ENCODE assay signal across 3 cellular contexts in the genomic region with DNA sequence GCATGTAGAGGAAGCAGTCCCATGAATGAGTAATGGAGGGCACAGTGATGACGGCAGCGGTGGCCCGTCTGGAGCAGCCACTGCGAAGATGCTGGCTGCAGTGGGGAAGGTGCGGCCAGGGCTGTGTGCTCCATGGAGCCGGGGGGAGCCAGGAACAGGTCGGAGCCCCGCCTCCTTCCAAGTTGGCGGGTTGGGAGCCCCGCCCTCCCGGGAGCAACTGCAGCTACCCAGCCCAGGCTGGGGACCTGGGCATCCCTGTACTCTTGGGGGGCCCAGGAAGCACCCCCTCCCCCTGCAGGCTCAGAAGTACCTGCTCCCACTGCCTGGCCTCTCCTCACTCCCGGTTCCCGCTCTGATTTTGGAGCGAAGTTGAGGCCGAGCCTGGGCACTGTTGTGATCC.
TF ChIP-seq lines count a peak whose summit lies in the region.

No MANE protein-coding gene starts in this region.

TF ChIP-seq in SK-N-SH, 30 proteins besides CTCF, POLR2A, EP300 and RAD21 (continued from another document):
- TF ChIP-seq TAF1 (IDR thresholded peaks at IDR 0.05; ENCODE audit: borderline replicate concordance, low read depth, low read length) (no peak), FOXM1 (IDR thresholded peaks at IDR 0.05; ENCODE audit: low read depth) (no peak), RXRA (IDR thresholded peaks at IDR 0.05; ENCODE audit: borderline replicate concordance, low read depth) (no peak)

TF ChIP-seq in SK-N-SH treated with all-trans-retinoic acid at 6 μM for 48 hours, 23 proteins besides CTCF, POLR2A, EP300 and RAD21 (continued from another document):
- TF ChIP-seq, protein P1, sequence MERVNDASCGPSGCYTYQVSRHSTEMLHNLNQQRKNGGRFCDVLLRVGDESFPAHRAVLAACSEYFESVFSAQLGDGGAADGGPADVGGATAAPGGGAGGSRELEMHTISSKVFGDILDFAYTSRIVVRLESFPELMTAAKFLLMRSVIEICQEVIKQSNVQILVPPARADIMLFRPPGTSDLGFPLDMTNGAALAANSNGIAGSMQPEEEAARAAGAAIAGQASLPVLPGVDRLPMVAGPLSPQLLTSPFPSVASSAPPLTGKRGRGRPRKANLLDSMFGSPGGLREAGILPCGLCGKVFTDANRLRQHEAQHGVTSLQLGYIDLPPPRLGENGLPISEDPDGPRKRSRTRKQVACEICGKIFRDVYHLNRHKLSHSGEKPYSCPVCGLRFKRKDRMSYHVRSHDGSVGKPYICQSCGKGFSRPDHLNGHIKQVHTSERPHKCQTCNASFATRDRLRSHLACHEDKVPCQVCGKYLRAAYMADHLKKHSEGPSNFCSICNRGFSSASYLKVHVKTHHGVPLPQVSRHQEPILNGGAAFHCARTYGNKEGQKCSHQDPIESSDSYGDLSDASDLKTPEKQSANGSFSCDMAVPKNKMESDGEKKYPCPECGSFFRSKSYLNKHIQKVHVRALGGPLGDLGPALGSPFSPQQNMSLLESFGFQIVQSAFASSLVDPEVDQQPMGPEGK (CRISPR knock-in tag; IDR thresholded peaks at IDR 0.05; ENCODE audit: borderline replicate concordance) = no peak
- TF ChIP-seq ZC3H10 (CRISPR knock-in tag; IDR thresholded peaks at IDR 0.05) = no peak
- TF ChIP-seq, protein P2, sequence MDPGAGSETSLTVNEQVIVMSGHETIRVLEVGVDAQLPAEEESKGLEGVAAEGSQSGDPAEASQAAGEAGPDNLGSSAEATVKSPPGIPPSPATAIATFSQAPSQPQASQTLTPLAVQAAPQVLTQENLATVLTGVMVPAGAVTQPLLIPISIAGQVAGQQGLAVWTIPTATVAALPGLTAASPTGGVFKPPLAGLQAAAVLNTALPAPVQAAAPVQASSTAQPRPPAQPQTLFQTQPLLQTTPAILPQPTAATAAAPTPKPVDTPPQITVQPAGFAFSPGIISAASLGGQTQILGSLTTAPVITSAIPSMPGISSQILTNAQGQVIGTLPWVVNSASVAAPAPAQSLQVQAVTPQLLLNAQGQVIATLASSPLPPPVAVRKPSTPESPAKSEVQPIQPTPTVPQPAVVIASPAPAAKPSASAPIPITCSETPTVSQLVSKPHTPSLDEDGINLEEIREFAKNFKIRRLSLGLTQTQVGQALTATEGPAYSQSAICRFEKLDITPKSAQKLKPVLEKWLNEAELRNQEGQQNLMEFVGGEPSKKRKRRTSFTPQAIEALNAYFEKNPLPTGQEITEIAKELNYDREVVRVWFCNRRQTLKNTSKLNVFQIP (CRISPR knock-in tag; IDR thresholded peaks at IDR 0.05; ENCODE audit: borderline replicate concordance, low read depth) = no peak
- TF ChIP-seq, protein P3, sequence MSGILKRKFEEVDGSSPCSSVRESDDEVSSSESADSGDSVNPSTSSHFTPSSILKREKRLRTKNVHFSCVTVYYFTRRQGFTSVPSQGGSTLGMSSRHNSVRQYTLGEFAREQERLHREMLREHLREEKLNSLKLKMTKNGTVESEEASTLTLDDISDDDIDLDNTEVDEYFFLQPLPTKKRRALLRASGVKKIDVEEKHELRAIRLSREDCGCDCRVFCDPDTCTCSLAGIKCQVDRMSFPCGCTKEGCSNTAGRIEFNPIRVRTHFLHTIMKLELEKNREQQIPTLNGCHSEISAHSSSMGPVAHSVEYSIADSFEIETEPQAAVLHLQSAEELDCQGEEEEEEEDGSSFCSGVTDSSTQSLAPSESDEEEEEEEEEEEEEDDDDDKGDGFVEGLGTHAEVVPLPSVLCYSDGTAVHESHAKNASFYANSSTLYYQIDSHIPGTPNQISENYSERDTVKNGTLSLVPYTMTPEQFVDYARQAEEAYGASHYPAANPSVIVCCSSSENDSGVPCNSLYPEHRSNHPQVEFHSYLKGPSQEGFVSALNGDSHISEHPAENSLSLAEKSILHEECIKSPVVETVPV (CRISPR knock-in tag; IDR thresholded peaks at IDR 0.05) = no peak
- no peak for TF ChIP-seq PPARA (CRISPR knock-in tag; IDR thresholded peaks at IDR 0.05; ENCODE audit: borderline replicate concordance)
- no peak for TF ChIP-seq CSDC2 (CRISPR knock-in tag; IDR thresholded peaks at IDR 0.05)
- TF ChIP-seq ISL1 (CRISPR knock-in tag; IDR thresholded peaks at IDR 0.05) = no peak
- TF ChIP-seq, protein P4, sequence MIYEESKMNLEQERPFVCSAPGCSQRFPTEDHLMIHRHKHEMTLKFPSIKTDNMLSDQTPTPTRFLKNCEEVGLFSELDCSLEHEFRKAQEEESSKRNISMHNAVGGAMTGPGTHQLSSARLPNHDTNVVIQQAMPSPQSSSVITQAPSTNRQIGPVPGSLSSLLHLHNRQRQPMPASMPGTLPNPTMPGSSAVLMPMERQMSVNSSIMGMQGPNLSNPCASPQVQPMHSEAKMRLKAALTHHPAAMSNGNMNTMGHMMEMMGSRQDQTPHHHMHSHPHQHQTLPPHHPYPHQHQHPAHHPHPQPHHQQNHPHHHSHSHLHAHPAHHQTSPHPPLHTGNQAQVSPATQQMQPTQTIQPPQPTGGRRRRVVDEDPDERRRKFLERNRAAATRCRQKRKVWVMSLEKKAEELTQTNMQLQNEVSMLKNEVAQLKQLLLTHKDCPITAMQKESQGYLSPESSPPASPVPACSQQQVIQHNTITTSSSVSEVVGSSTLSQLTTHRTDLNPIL (CRISPR knock-in tag; IDR thresholded peaks at IDR 0.05; ENCODE audit: low read depth) = no peak
- no peak for TF ChIP-seq ARNTL (CRISPR knock-in tag; IDR thresholded peaks at IDR 0.05; ENCODE audit: borderline replicate concordance, low read depth)

TF ChIP-seq in WTC11, 78 proteins besides CTCF, POLR2A, EP300 and RAD21 (continued from another document):
- TF ChIP-seq, protein P5, sequence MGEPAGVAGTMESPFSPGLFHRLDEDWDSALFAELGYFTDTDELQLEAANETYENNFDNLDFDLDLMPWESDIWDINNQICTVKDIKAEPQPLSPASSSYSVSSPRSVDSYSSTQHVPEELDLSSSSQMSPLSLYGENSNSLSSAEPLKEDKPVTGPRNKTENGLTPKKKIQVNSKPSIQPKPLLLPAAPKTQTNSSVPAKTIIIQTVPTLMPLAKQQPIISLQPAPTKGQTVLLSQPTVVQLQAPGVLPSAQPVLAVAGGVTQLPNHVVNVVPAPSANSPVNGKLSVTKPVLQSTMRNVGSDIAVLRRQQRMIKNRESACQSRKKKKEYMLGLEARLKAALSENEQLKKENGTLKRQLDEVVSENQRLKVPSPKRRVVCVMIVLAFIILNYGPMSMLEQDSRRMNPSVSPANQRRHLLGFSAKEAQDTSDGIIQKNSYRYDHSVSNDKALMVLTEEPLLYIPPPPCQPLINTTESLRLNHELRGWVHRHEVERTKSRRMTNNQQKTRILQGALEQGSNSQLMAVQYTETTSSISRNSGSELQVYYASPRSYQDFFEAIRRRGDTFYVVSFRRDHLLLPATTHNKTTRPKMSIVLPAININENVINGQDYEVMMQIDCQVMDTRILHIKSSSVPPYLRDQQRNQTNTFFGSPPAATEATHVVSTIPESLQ (CRISPR knock-in tag; IDR thresholded peaks at IDR 0.05) = no peak
- TF ChIP-seq EMX1 (CRISPR knock-in tag; IDR thresholded peaks at IDR 0.05) (no peak), JAZF1 (CRISPR knock-in tag; IDR thresholded peaks at IDR 0.05) (no peak), NR2C2 (CRISPR knock-in tag; IDR thresholded peaks at IDR 0.05) (no peak), NR3C1 (CRISPR knock-in tag; conservative IDR thresholded peaks at IDR 0.05; ENCODE audit: low read depth) (no peak), ZNF423 (CRISPR knock-in tag; IDR thresholded peaks at IDR 0.05) (no peak)
- TF ChIP-seq, protein P6, sequence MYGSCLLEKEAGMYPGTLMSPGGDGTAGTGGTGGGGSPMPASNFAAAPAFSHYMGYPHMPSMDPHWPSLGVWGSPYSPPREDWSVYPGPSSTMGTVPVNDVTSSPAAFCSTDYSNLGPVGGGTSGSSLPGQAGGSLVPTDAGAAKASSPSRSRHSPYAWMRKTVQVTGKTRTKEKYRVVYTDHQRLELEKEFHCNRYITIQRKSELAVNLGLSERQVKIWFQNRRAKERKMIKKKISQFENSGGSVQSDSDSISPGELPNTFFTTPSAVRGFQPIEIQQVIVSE (CRISPR knock-in tag; IDR thresholded peaks at IDR 0.05; ENCODE audit: borderline replicate concordance) = no peak
